In genomic region chr6:104166055-104166668, GRCh38 we compare ENCODE assay signal across 34 cellular contexts.
"Had no signal": no experiment of that assay in that cellular context is flagged by ENCODE, and none has a peak within 500 bp of the region (broad histone marks: within the 10 kb centered on the region; RNA-seq: fewer than 3 reads in every experiment).

No MANE protein-coding gene starts in this region.

- H3K36me3 ChIP-seq: MG63 had no signal

- DNase-seq: Karpas-422, Kasumi-1, MG63, MM.1S, MV-4-11, NCI-H1048, NCI-H1092, NCI-H1092 treated with DMSO at 0.1 percent for 48 hours, NCI-H1105, NCI-H1105 treated with DMSO at 0.1 percent for 48 hours, NCI-H1417, NCI-H1417 treated with DMSO at 0.1 percent for 48 hours, NCI-H1436, NCI-H1436 treated with DMSO at 0.1 percent for 48 hours, NCI-H146, NCI-H1694, NCI-H1694 treated with DMSO at 0.1 percent for 48 hours, NCI-H187, NCI-H187 treated with DMSO at 0.1 percent for 48 hours, NCI-H1930, NCI-H2029, NCI-H2029 treated with DMSO at 0.1 percent for 48 hours, NCI-H2081, NCI-H2081 treated with DMSO at 0.1 percent for 48 hours, NCI-H2107, NCI-H2171, NCI-H2171 treated with DMSO at 0.1 percent for 48 hours, NCI-H2227 treated with DMSO at 0.1 percent for 48 hours, NCI-H226, NCI-H345, NCI-H446, NCI-H446 treated with DMSO at 0.1 percent for 48 hours, NCI-H510A, NCI-H510A treated with DMSO at 0.1 percent for 48 hours had no signal

- H3K27me3 ChIP-seq: MG63 had no signal

- H3K4me3 ChIP-seq: MG63 had no signal
